In the genomic region with DNA sequence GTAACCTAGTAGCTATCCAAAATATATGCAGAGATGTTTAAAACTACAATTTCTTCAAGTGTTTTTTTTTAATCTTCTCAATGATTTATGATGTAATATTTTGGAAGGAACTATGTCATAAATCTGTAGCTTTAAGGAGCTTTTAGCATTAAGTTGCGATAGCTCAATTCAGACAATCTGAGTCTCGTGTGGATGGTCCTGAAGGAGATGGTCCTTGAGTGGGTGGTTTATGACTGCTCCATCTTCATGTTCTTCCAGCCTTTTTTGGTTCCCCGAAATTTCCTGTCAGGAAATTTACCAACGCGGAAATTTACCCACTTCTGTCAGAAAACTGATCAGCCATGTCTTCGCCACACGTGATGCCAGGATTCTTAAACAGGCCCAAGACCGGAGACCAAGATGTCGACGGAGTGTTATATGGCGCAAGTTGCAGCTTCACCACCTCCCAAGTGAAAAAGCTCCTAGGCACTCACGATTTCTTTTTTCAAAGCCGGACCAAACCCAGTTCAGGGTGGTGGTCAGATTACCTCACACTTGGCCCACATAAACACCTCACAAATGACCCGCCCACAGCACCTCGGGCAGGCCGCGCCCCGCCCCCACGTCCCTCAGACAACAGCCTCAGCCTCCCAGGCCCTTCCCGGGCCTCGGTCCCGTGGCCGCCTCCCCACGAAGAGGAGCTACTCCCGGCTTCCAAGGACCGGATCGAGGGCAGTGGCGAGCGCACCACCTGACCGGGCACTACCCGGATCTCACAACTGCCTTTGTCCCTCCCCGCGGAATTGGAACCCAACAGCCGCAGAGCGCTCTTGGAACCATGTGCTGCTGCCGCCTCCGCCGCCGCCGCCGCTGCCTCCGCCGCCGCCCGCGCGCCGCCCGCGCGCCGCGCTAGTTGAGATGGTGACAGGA, we compare ENCODE assay signal across 8 cellular contexts. TPM values are rescaled to one million over a fixed set of nuclear protein-coding genes. Genes with fewer than 3 reads are reported as not detected.
DNase-seq lines count a peak whose midpoint lies in the region; ATAC-seq, FAIRE-seq and TF ChIP-seq lines count a peak whose summit lies in the region.

Gene MORC2, minus strand, starts transcription at position 760 of the 909 bp plus-strand sequence. CDS start 885 bp downstream, outside the sequence.

- peak within 1 kb of the TSS; percentile 89 for H3K9ac ChIP-seq in endothelial cell of umbilical vein (replicated peaks; ENCODE audit: extremely low read depth, insufficient read depth, low read length)

- H3K9me3 Mint-ChIP-seq in CD4-positive, CD25-positive, alpha-beta regulatory T cell, result peaks cover 0 to 46% (median 16%) of the 10 kb centered on the region in 7 donors
- H3K9me3 Mint-ChIP-seq in type B pancreatic cell, result peaks cover 26% of the 10 kb centered on the region

- H3K4me1 ChIP-seq in CD4-positive, CD25-positive, alpha-beta regulatory T cell (ENCODE audit: control insufficient read depth, insufficient read depth, low read length, poor library complexity, severe bottlenecking), result peaks cover 26% of the 10 kb centered on the region
- H3K4me1 ChIP-seq in endothelial cell of umbilical vein (ENCODE audit: control insufficient read depth, extremely low read depth, insufficient read depth, low read length) (peaks cover 23% of the 10 kb centered on the region), mononuclear cell (ENCODE audit: insufficient read depth, low read length) (peaks cover 24% of the 10 kb centered on the region)

- intact Hi-C loops in endothelial cell of umbilical vein (cut with micrococcal nuclease), result loop anchor here (5.0 kb wide), 1 partner anchor 179 kb away; no protein-coding TSS in a partner anchor

- peaks cover 28 to 38% of the 10 kb centered on the region in 2 experiments for H3K9me3 ChIP-seq in CD4-positive, CD25-positive, alpha-beta regulatory T cell (ENCODE audit: control insufficient read depth in 2 of 2, low read length in 2 of 2)
- H3K9me3 ChIP-seq in endothelial cell of umbilical vein (replicated peaks; ENCODE audit: control insufficient read depth, insufficient read depth, low read length) (no peaks in the 10 kb centered on the region), mononuclear cell (ENCODE audit: low read depth, low read length) (peaks cover 26% of the 10 kb centered on the region)

- peaks cover 22% of the 10 kb centered on the region for H3K36me3 ChIP-seq in CD4-positive, CD25-positive, alpha-beta regulatory T cell (ENCODE audit: control insufficient read depth, insufficient read depth, low read length)
- H3K36me3 ChIP-seq in endothelial cell of umbilical vein (ENCODE audit: control insufficient read depth in 2 of 2, extremely low read depth in 1 of 2, insufficient read depth in 2 of 2, low read length in 2 of 2), result peaks cover 9 to 12% of the 10 kb centered on the region in 2 experiments

- H3K79me2 ChIP-seq in endothelial cell of umbilical vein (ENCODE audit: control insufficient read depth, insufficient read depth, low read length), result peaks cover 67% of the 10 kb centered on the region

- BruUV-seq in endothelial cell of umbilical vein (replicated peaks; lab: Mats Ljungman, UMichigan), result TSS peak; percentile 36

- dilution Hi-C loops in endothelial cell of umbilical vein (cut with MboI; ENCODE audit: extremely low pct_ligation_motif_present, low sequenced_read_pairs), result no loop called here

- TF ChIP-seq POLR2A in endothelial cell of umbilical vein (IDR thresholded peaks at IDR 0.05; ENCODE audit: low read depth, low read length), result no peak

- H3K4me1 Mint-ChIP-seq in CD4-positive, CD25-positive, alpha-beta regulatory T cell, result peaks cover 22 to 72% (median 47%) of the 10 kb centered on the region in 4 donors
- peaks cover 28% of the 10 kb centered on the region for H3K4me1 Mint-ChIP-seq in type B pancreatic cell (ENCODE audit: unreplicated experiment)

- POLR2A ChIA-PET in endothelial cell of umbilical vein (lab: Charles Lee), result interaction anchor here (0.8 to 3.3 kb wide), 4 partner anchors 114 to 158 kb away, joined by 3 to 44 read pairs (median 14); partner anchors contain the start of gene SMTN

- TF ChIP-seq CTCF in endothelial cell of umbilical vein (IDR thresholded peaks at IDR 0.05; ENCODE audit: extremely low read depth in 1 of 2, insufficient read depth in 1 of 2, low read depth in 1 of 2, low read length in 2 of 2) (no peak), type B pancreatic cell (conservative IDR thresholded peaks at IDR 0.05) (no peak)

- H3K27me3 ChIP-seq in CD4-positive, CD25-positive, alpha-beta regulatory T cell (ENCODE audit: control insufficient read depth, insufficient read depth, low read length), result no peaks in the 10 kb centered on the region
- H3K27me3 ChIP-seq in endothelial cell of umbilical vein (ENCODE audit: control insufficient read depth in 2 of 2, insufficient read depth in 2 of 2, low read length in 2 of 2) (no peaks in the 10 kb centered on the region), mononuclear cell (ENCODE audit: insufficient read depth, low read length) (no peaks in the 10 kb centered on the region)

- CTCF ChIA-PET in endothelial cell of umbilical vein (lab: Charles Lee), result interaction anchor here (1.0 to 5.0 kb wide), 10 partner anchors 22 to 334 kb away, joined by 3 to 130 read pairs (median 6); partner anchors contain the start of genes SELENOM and SMTN

- H3K4me3 Mint-ChIP-seq in CD4-positive, CD25-positive, alpha-beta regulatory T cell, result peak within 1 kb of the TSS; percentile 91 to 98 (median 95)
- peak within 1 kb of the TSS; percentile 99 for H3K4me3 Mint-ChIP-seq in type B pancreatic cell

- peaks cover 4% of the 10 kb centered on the region for H4K20me1 ChIP-seq in endothelial cell of umbilical vein (replicated peaks; ENCODE audit: control insufficient read depth, extremely low read depth, insufficient read depth, low read length)

- peak within 1 kb of the TSS; percentile 90 for H3K27ac ChIP-seq in CD4-positive, CD25-positive, alpha-beta regulatory T cell (ENCODE audit: insufficient read depth, low read length, poor library complexity, severe bottlenecking)
- peak within 1 kb of the TSS; percentile 83 for H3K27ac ChIP-seq in endothelial cell of umbilical vein (ENCODE audit: insufficient read depth, low read depth, low read length)

- peak within 1 kb of the TSS; percentile 98 for H3K4me2 ChIP-seq in endothelial cell of umbilical vein (ENCODE audit: insufficient read depth, low read length)

- H3K27me3 Mint-ChIP-seq in CD4-positive, CD25-positive, alpha-beta regulatory T cell, result peaks cover 7% of the 10 kb centered on the region
- peaks cover 3% of the 10 kb centered on the region for H3K27me3 Mint-ChIP-seq in type B pancreatic cell

- ATAC-seq in CD4-positive, CD25-positive, alpha-beta regulatory T cell (ENCODE audit: low read depth in 2 of 2), result no peak
- ATAC-seq in GM19043 (IDR thresholded peaks at IDR 0.05; ENCODE audit: low read depth, unreplicated experiment) (peak; percentile 9), HG03432 (IDR thresholded peaks at IDR 0.05; ENCODE audit: unreplicated experiment) (peak; percentile 37)

- H3K36me3 Mint-ChIP-seq in CD4-positive, CD25-positive, alpha-beta regulatory T cell, result peaks cover 42% of the 10 kb centered on the region
- H3K36me3 Mint-ChIP-seq in type B pancreatic cell, result peaks cover 71% of the 10 kb centered on the region

- H3K4me3 ChIP-seq in CD4-positive, CD25-positive, alpha-beta regulatory T cell (ENCODE audit: low read depth, low read length), result peak within 1 kb of the TSS; percentile 89
- peak within 1 kb of the TSS; percentile 80 to 95 (median 88) for H3K4me3 ChIP-seq in endothelial cell of umbilical vein (replicated peaks in 1 of 3; ENCODE audit: insufficient read depth in 1 of 3, low read depth in 1 of 3, low read length in 3 of 3)
- peak within 1 kb of the TSS; percentile 61 for H3K4me3 ChIP-seq in mononuclear cell (ENCODE audit: low read length)

- DNase-seq in CD4-positive, CD25-positive, alpha-beta regulatory T cell, result no peak
- DNase-seq in SHP77 treated with DMSO at 0.1 percent for 48 hours (lab: John Stamatoyannopoulos, UW) (peak; percentile 46), endothelial cell of umbilical vein (ENCODE audit: low read depth, low spot score) (no peak), type B pancreatic cell (ENCODE audit: extremely low spot score, unreplicated experiment) (peak; percentile 69), GOT3 (lab: John Stamatoyannopoulos, UW) (no peak)

- peak within 1 kb of the TSS; percentile 98 for H3K27ac Mint-ChIP-seq in CD4-positive, CD25-positive, alpha-beta regulatory T cell
- peak within 1 kb of the TSS; percentile 99 for H3K27ac Mint-ChIP-seq in type B pancreatic cell

- H2AFZ ChIP-seq in endothelial cell of umbilical vein (ENCODE audit: low read depth, low read length), result peak within 1 kb of the TSS; percentile 77

- no peak for FAIRE-seq in endothelial cell of umbilical vein (lab: Jason Lieb, UNC)

- no peaks in the 10 kb centered on the region for H3K9me1 ChIP-seq in endothelial cell of umbilical vein (replicated peaks; ENCODE audit: control insufficient read depth, extremely low read depth, insufficient read depth, low read length)

TF ChIP-seq in endothelial cell of umbilical vein, 7 proteins besides CTCF, POLR2A, EP300 and RAD21 (continues in another document):
- TF ChIP-seq POLR2AphosphoS5 (IDR thresholded peaks at IDR 0.05; ENCODE audit: insufficient read depth, low read depth, low read length) (no peak), MAX (IDR thresholded peaks at IDR 0.05; ENCODE audit: insufficient read depth, insufficient read length) (no peak), JUN (IDR thresholded peaks at IDR 0.05; ENCODE audit: borderline replicate concordance, insufficient read depth, insufficient read length, low read depth) (no peak), FOS (IDR thresholded peaks at IDR 0.05; ENCODE audit: borderline replicate concordance, insufficient read depth, low read length) (no peak), EZH2 (IDR thresholded peaks at IDR 0.05; ENCODE audit: borderline replicate concordance, low read depth, low read length, severe bottlenecking) (no peak), GATA2 (IDR thresholded peaks at IDR 0.05; ENCODE audit: insufficient read depth, insufficient read length, low read depth, low read length) (no peak)

RNA-seq across cellular contexts. Expression of gene MORC2, which starts in this region (rescaled TPM):
- 39.0 TPM for total RNA-seq in CD4-positive, CD25-positive, alpha-beta regulatory T cell
- polyA plus RNA-seq in CD4-positive, CD25-positive, alpha-beta regulatory T cell, result 10 to 100 TPM in 3 of 4 donors, 1 to 10 TPM in 1; 7.6 to 21.2 (median 16.4) TPM
- total RNA-seq in endothelial cell of umbilical vein, result 34.7 and 38.1 TPM in 2 replicates
- polyA plus RNA-seq in endothelial cell of umbilical vein, result 11.1 and 11.6 TPM in 2 replicates
- 11.7 and 14.8 TPM in 2 replicates for polyA plus RNA-seq in endothelial cell of umbilical vein (2011; cell fraction: cytosol; rRNA removed)
- 38.9 and 43.3 TPM in 2 replicates for polyA plus RNA-seq in endothelial cell of umbilical vein (2011; cell fraction: nucleus; rRNA removed)
- 23.9 and 25.3 TPM in 2 replicates for polyA plus RNA-seq in endothelial cell of umbilical vein (2012)
- polyA minus RNA-seq in endothelial cell of umbilical vein, result 32.7 and 38.7 TPM in 2 replicates
- 15.1 TPM for polyA minus RNA-seq in endothelial cell of umbilical vein (2011; cell fraction: cytosol; rRNA and poly(A)+ RNA removed)
- polyA minus RNA-seq in endothelial cell of umbilical vein (2011; cell fraction: nucleus; rRNA and poly(A)+ RNA removed), result 20.9 and 21.0 TPM in 2 replicates
- 12.9 TPM for total RNA-seq in mononuclear cell
- 35.0 and 48.1 TPM in 2 replicates for total RNA-seq in type B pancreatic cell (ENCODE audit: low replicate concordance)

Comparison
In these comparisons a context has a peak if more than half of its experiments do, and no peak if none do; other contexts are left out.
1. ATAC-seq: peak in GM19043 (single experiment) and HG03432 (single experiment); none in CD4-positive, CD25-positive, alpha-beta regulatory T cell (0 of 2).
2. DNase-seq: peak in SHP77 treated with DMSO at 0.1 percent for 48 hours (single experiment) and type B pancreatic cell (single experiment); none in CD4-positive, CD25-positive, alpha-beta regulatory T cell (0 of 3), endothelial cell of umbilical vein (single experiment) and GOT3 (single experiment).
3. Peak in every context shown above with its lines, with median percentiles within 50 percentile points of each other: H3K4me3 ChIP-seq.